Comparison of ENCODE assay signal across 24 cellular contexts in genomic region chr1:227212164-227212563, GRCh38.
"Had no signal": no experiment of that assay in that cellular context is flagged by ENCODE, and none has a peak within 500 bp of the region (broad histone marks: within the 10 kb centered on the region; RNA-seq: fewer than 3 reads in every experiment).

No MANE protein-coding gene starts in this region.

- H3K36me3 ChIP-seq: adrenal gland, WERI-Rb-1 had no signal

- ATAC-seq: activated CD8-positive, alpha-beta T cell treated with anti-CD3 and anti-CD28 coated beads for 36 hours; Panc1 had no signal

- H3K4me3 Mint-ChIP-seq: activated CD8-positive, alpha-beta T cell treated with anti-CD3 and anti-CD28 coated beads for 36 hours; activated naive CD8-positive, alpha-beta T cell treated with anti-CD3 and anti-CD28 coated beads, Interleukin-2, amount 10 ng/mL, durations not matched to agents 7 days and 5 days; central memory CD8-positive, alpha-beta T cell had no signal

- H3K4me1 Mint-ChIP-seq: activated naive CD8-positive, alpha-beta T cell treated with anti-CD3 and anti-CD28 coated beads, Interleukin-2, amount 10 ng/mL, durations not matched to agents 7 days and 5 days; central memory CD8-positive, alpha-beta T cell had no signal

- H3K9me3 Mint-ChIP-seq: activated CD8-positive, alpha-beta T cell treated with anti-CD3 and anti-CD28 coated beads for 36 hours; activated naive CD8-positive, alpha-beta T cell treated with anti-CD3 and anti-CD28 coated beads, Interleukin-2, amount 10 ng/mL, durations not matched to agents 7 days and 5 days; central memory CD8-positive, alpha-beta T cell had no signal

- H3K27ac Mint-ChIP-seq: activated CD8-positive, alpha-beta T cell treated with anti-CD3 and anti-CD28 coated beads for 36 hours; activated naive CD8-positive, alpha-beta T cell treated with anti-CD3 and anti-CD28 coated beads, Interleukin-2, amount 10 ng/mL, durations not matched to agents 7 days and 5 days had no signal

- H3K4me3 ChIP-seq: adrenal gland, SJCRH30 had no signal

- H3K27me3 Mint-ChIP-seq: activated naive CD8-positive, alpha-beta T cell treated with anti-CD3 and anti-CD28 coated beads, Interleukin-2, amount 10 ng/mL, durations not matched to agents 7 days and 5 days had no signal

- H3K36me3 Mint-ChIP-seq: activated naive CD8-positive, alpha-beta T cell treated with anti-CD3 and anti-CD28 coated beads, Interleukin-2, amount 10 ng/mL, durations not matched to agents 7 days and 5 days had no signal

- DNase-seq: activated CD4-positive, alpha-beta T cell treated with anti-CD3 and anti-CD28 coated beads for 4 hours; activated CD8-positive, alpha-beta memory T cell treated with anti-CD3 and anti-CD28 coated beads, Interleukin-2, amount 50 U/mL, for 4 hours; activated CD8-positive, alpha-beta T cell treated with anti-CD3 and anti-CD28 coated beads for 36 hours; activated naive CD4-positive, alpha-beta T cell treated with anti-CD3 and anti-CD28 coated beads, Interleukin-2, amount 50 U/mL, for 16 hours; activated naive CD8-positive, alpha-beta T cell treated with anti-CD3 and anti-CD28 coated beads, Interleukin-2, amount 10 ng/mL, durations not matched to agents 7 days and 5 days; adrenal gland; anterior cingulate cortex; KG1; NCI-H1092; NCI-H1417; NCI-H1930; NCI-H2171; NCI-H2227 treated with DMSO at 0.1 percent for 48 hours; NCI-H446 treated with DMSO at 0.1 percent for 48 hours; NCI-H524 treated with DMSO at 0.1 percent for 48 hours; NCI-H774; Right ventricle myocardium superior; RPMI8226; SJCRH30; SK-N-SH; T-helper 1 cell; WERI-Rb-1 had no signal

- H3K27me3 ChIP-seq: adrenal gland, SJCRH30 had no signal
